28 cellular contexts compared by ENCODE assay signal in genomic region chr5:60271517-60271916, GRCh38.
DNase-seq lines count a peak whose midpoint lies in the region; ATAC-seq, FAIRE-seq and TF ChIP-seq lines count a peak whose summit lies in the region.
"Had no signal": no experiment of that assay in that cellular context is flagged by ENCODE, and none has a peak within 500 bp of the region (broad histone marks: within the 10 kb centered on the region; RNA-seq: fewer than 3 reads in every experiment).

No MANE protein-coding gene starts in this region.

- no TSS peak for BruUV-seq in A673 (replicated peaks; lab: Mats Ljungman, UMichigan)

- no peak overlapping the region for H2AK5ac ChIP-seq in mesenchymal stem cell (ENCODE audit: low read length, severe bottlenecking)

- H3K27ac Mint-ChIP-seq in astrocyte (ENCODE audit: unreplicated experiment) = no peak overlapping the region
- H3K27ac Mint-ChIP-seq: CD8-positive, alpha-beta T cell had no signal

- no peak overlapping the region for H3K4me3 Mint-ChIP-seq in astrocyte (ENCODE audit: unreplicated experiment)
- H3K4me3 Mint-ChIP-seq: CD8-positive, alpha-beta T cell had no signal

- no peak overlapping the region for H3K18ac ChIP-seq in mesenchymal stem cell (ENCODE audit: low read depth in 1 of 2, low read length in 2 of 2)

- H3K4me3 ChIP-seq in A673 (ENCODE audit: low read depth, low read length, poor library complexity, severe bottlenecking) = no peak overlapping the region
- H3K4me3 ChIP-seq in astrocyte (ENCODE audit: insufficient read depth, low read depth, low read length) = no peak overlapping the region
- H3K4me3 ChIP-seq in mesenchymal stem cell (ENCODE audit: insufficient read depth in 1 of 2, low read depth in 1 of 2, low read length in 2 of 2) = no peak overlapping the region
- H3K4me3 ChIP-seq in aorta (ENCODE audit: low read length in 2 of 2) = no peak overlapping the region
- H3K4me3 ChIP-seq: A549, SJCRH30 had no signal

- H2AFZ ChIP-seq in astrocyte (ENCODE audit: low read depth, low read length) (no peak overlapping the region), mesenchymal stem cell (ENCODE audit: low read depth, low read length) (no peak overlapping the region)

- no peak overlapping the region for H4K91ac ChIP-seq in mesenchymal stem cell (ENCODE audit: low read length)

- WGBS in mesenchymal stem cell = 73% methylated on average over 2 of the region's 2 CpGs
- WGBS in aorta, 2 donors = 4 to 5% methylated on average over 2 of the region's 2 CpGs

- no peaks in the 10 kb centered on the region for H3K79me2 ChIP-seq in astrocyte (ENCODE audit: insufficient read depth, low read length)

- H2BK12ac ChIP-seq in mesenchymal stem cell (ENCODE audit: low read length in 2 of 2) = no peak overlapping the region

- peaks cover 4% of the 10 kb centered on the region for H3K27me3 Mint-ChIP-seq in astrocyte (ENCODE audit: low read depth, unreplicated experiment)

- H2BK5ac ChIP-seq in mesenchymal stem cell (ENCODE audit: low read depth, low read length, poor library complexity, severe bottlenecking) = no peak overlapping the region

- no peaks in the 10 kb centered on the region for H3K9me3 Mint-ChIP-seq in astrocyte (ENCODE audit: unreplicated experiment)

- no peak overlapping the region for H3K4ac ChIP-seq in mesenchymal stem cell (ENCODE audit: low read depth in 1 of 2, low read length in 2 of 2)

- no peak overlapping the region for H3K23ac ChIP-seq in mesenchymal stem cell (ENCODE audit: low read length in 2 of 2)

- no peaks in the 10 kb centered on the region for H3K4me1 Mint-ChIP-seq in astrocyte (ENCODE audit: low read depth, unreplicated experiment)

- DNase-seq in A673 (ENCODE audit: low spot score) (peak; percentile 58), astrocyte (ENCODE audit: low read depth) (peak; percentile 10), mesenchymal stem cell (peak; percentile 8), aorta (no peak), D341Med (ENCODE audit: low spot score) (no peak), NCI-H526 treated with DMSO at 0.1 percent for 48 hours (lab: John Stamatoyannopoulos, UW) (no peak), NCI-H2081 treated with DMSO at 0.1 percent for 48 hours (lab: John Stamatoyannopoulos, UW) (no peak)
- DNase-seq: C1 segment of cervical spinal cord; Caco-2; CD8-positive, alpha-beta T cell; DMS153; DND-41; Karpas-422; NCI-H1092; NCI-H1417 treated with DMSO at 0.1 percent for 48 hours; NCI-H187; NCI-H2171 treated with DMSO at 0.1 percent for 48 hours; NCI-H345; NCI-H510A treated with DMSO at 0.1 percent for 48 hours; NCI-H748 treated with DMSO at 0.1 percent for 48 hours; PC-3; SJCRH30 had no signal

- H3K9ac ChIP-seq in astrocyte (ENCODE audit: low read length) (no peak overlapping the region), mesenchymal stem cell (ENCODE audit: low read length) (no peak overlapping the region)

- H3K4me1 ChIP-seq in A673 (ENCODE audit: insufficient read depth, low read length, poor library complexity, severe bottlenecking) (peaks cover 10% of the 10 kb centered on the region), astrocyte (ENCODE audit: insufficient read depth, low read length) (no peaks in the 10 kb centered on the region), mesenchymal stem cell (ENCODE audit: control insufficient read depth, insufficient read depth, low read depth, low read length) (no peaks in the 10 kb centered on the region), aorta (ENCODE audit: control insufficient read depth in 1 of 2, insufficient read depth in 2 of 2, low read length in 2 of 2) (peaks cover 2 to 12% of the 10 kb centered on the region in 2 donors)
- H3K4me1 ChIP-seq: Caco-2, SJCRH30 had no signal

- H2BK120ac ChIP-seq in mesenchymal stem cell (ENCODE audit: low read depth, low read length) = no peak overlapping the region

- no peaks in the 10 kb centered on the region for H3K9me3 ChIP-seq in A673 (ENCODE audit: low read depth, low read length, poor library complexity, severe bottlenecking)
- H3K9me3 ChIP-seq in astrocyte (ENCODE audit: insufficient read depth, low read depth, low read length) = no peaks in the 10 kb centered on the region
- H3K9me3 ChIP-seq in mesenchymal stem cell (ENCODE audit: control insufficient read depth, low read length) = no peaks in the 10 kb centered on the region
- H3K9me3 ChIP-seq in aorta (ENCODE audit: control insufficient read depth, low read length) = no peaks in the 10 kb centered on the region
- H3K9me3 ChIP-seq: A549, Caco-2, SJCRH30 had no signal

- intact Hi-C loops in A673 (cut with micrococcal nuclease; ENCODE audit: unreplicated experiment) (no loop called here), aorta (cut with DNase I) (loop anchor here in 1 of 2 donors (5.0 kb wide), 1 partner anchor 66 kb away; no protein-coding TSS in a partner anchor)

- ATAC-seq in aorta (ENCODE audit: low FRiP score) = peak; percentile 60
- ATAC-seq: A549; CD8-positive, alpha-beta T cell; HepG2; PC-3; Right ventricle myocardium inferior; SK-N-SH treated with all-trans-retinoic acid at 6 μM for 48 hours had no signal

- no peaks in the 10 kb centered on the region for H3K79me1 ChIP-seq in mesenchymal stem cell (replicated peaks; ENCODE audit: low read length, poor library complexity, severe bottlenecking)

- CTCF ChIA-PET in A673 (lab: Charles Lee) = interaction anchor here (2.0 kb wide), 1 partner anchor 16 kb away, joined by 5 read pairs; no protein-coding TSS in a partner anchor

- H3K36me3 ChIP-seq in A673 (ENCODE audit: insufficient read depth, low read length, poor library complexity, severe bottlenecking) (no peaks in the 10 kb centered on the region), astrocyte (ENCODE audit: insufficient read depth, low read length) (no peaks in the 10 kb centered on the region), mesenchymal stem cell (ENCODE audit: control insufficient read depth in 1 of 2, insufficient read depth in 2 of 2, low read depth in 1 of 2, low read length in 2 of 2) (no peaks in the 10 kb centered on the region), aorta (ENCODE audit: control insufficient read depth in 1 of 2, insufficient read depth in 2 of 2, low read length in 1 of 2) (no peaks in the 10 kb centered on the region)
- H3K36me3 ChIP-seq: SJCRH30 had no signal

- no peak for FAIRE-seq in astrocyte (lab: Jason Lieb, UNC)
- FAIRE-seq: A549, GM19239, H54, HepG2 had no signal

- H3K27ac ChIP-seq in A673 (ENCODE audit: low read depth, low read length, poor library complexity, severe bottlenecking) (peak overlapping the region; percentile 27), astrocyte (ENCODE audit: low read depth, low read length) (no peak overlapping the region), mesenchymal stem cell (ENCODE audit: low read length, poor library complexity, severe bottlenecking) (no peak overlapping the region), aorta (ENCODE audit: low read depth in 1 of 2, low read length in 2 of 2) (peak overlapping the region in 1 of 2 donors; percentile 99)
- H3K27ac ChIP-seq: A549, SJCRH30 had no signal

- H2BK15ac ChIP-seq in mesenchymal stem cell (ENCODE audit: low read depth, poor library complexity, severe bottlenecking) = no peak overlapping the region

- no peak overlapping the region for H4K8ac ChIP-seq in mesenchymal stem cell (ENCODE audit: low read length)

- H4K20me1 ChIP-seq in astrocyte (ENCODE audit: insufficient read depth, low read length) = no peaks in the 10 kb centered on the region

- no peaks in the 10 kb centered on the region for H3K36me3 Mint-ChIP-seq in astrocyte (ENCODE audit: low read depth, unreplicated experiment)
- H3K36me3 Mint-ChIP-seq: CD8-positive, alpha-beta T cell had no signal

- H3K27me3 ChIP-seq in A673 (replicated peaks; ENCODE audit: insufficient read depth, low read depth, low read length, poor library complexity) = peaks cover 6% of the 10 kb centered on the region
- no peaks in the 10 kb centered on the region for H3K27me3 ChIP-seq in astrocyte (ENCODE audit: insufficient read depth, low read length)
- H3K27me3 ChIP-seq in mesenchymal stem cell (ENCODE audit: control insufficient read depth in 1 of 2, insufficient read depth in 1 of 2, low read length in 2 of 2) = no peaks in the 10 kb centered on the region
- H3K27me3 ChIP-seq in aorta (ENCODE audit: control insufficient read depth in 1 of 2, insufficient read depth in 2 of 2, low read length in 1 of 2) = no peaks in the 10 kb centered on the region
- H3K27me3 ChIP-seq: SJCRH30 had no signal

- H3K4me2 ChIP-seq in astrocyte (ENCODE audit: low read length) = no peak overlapping the region
- H3K4me2 ChIP-seq in mesenchymal stem cell (ENCODE audit: low read length, poor library complexity, severe bottlenecking) = no peak overlapping the region
- H3K4me2 ChIP-seq: A549 had no signal

- no peak for TF ChIP-seq CTCF in A673 (conservative IDR thresholded peaks at IDR 0.05; ENCODE audit: low read depth, low read length)
- no peak for TF ChIP-seq CTCF in astrocyte (IDR thresholded peaks at IDR 0.05; ENCODE audit: insufficient read depth, low read depth, low read length)

- POLR2A ChIA-PET in A673 (lab: Charles Lee; ENCODE audit: low non-redundant PET) = interaction anchor here (0.6 kb wide), 1 partner anchor 74 kb away, joined by 3 read pairs; no protein-coding TSS in a partner anchor

- H3K14ac ChIP-seq in mesenchymal stem cell (ENCODE audit: low read length in 2 of 2) = no peak overlapping the region

Comparison
In these comparisons a context has a peak if more than half of its experiments do, and no peak if none do; other contexts are left out.
1. DNase-seq: peak in A673 (single experiment), astrocyte (single experiment) and mesenchymal stem cell (single experiment); none in aorta (0 of 2), D341Med (single experiment), NCI-H526 treated with DMSO at 0.1 percent for 48 hours (single experiment) and NCI-H2081 treated with DMSO at 0.1 percent for 48 hours (single experiment).